In the genomic region with DNA sequence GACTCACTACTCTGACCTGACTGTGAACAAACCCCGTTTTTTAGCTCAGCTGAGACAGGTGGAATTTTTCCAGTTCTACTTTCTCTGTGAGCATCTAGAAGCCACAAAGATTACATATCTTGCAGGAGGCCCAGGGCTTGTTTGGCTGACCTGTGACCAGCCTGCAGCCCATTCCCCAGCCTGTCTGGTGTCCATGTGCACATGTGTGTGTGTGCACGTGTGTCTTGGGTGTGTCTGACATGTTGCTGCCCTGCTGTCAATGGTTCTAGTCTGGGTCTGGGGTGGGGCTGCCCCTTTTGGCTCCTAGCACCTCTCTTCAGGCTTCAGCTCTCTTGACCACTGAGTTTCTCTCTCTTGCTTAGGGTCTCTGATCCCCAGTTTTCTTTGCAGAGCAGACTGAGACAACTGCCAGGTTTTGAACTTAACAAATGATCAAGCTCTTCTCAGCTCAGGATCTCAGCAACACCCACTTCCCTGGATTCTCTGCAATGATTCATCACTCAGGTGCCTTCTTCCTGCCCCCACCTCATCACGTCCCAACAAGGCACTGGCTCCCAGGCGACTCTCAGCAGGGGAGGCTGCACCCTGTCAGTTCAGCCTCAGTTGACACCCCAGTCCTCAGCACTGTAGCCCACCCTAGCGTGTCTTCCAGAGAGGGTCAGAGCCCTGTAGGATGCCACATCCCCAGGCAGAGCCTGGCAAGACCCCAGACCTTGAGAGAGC, we compare ENCODE assay signal across 28 cellular contexts.
DNase-seq lines count a peak whose midpoint lies in the region; ATAC-seq and TF ChIP-seq lines count a peak whose summit lies in the region.
"Had no signal": no experiment of that assay in that cellular context is flagged by ENCODE, and none has a peak within 500 bp of the region (broad histone marks: within the 10 kb centered on the region; RNA-seq: fewer than 3 reads in every experiment).

No MANE protein-coding gene starts in this region.

- CTCF ChIA-PET in HCT116 (lab: Charles Lee) (no interaction called here), Calu3 (lab: Charles Lee) (interaction anchor here (1.1 kb wide), 1 partner anchor 223 kb away, joined by 3 read pairs; no protein-coding TSS in a partner anchor), PC-9 (lab: Charles Lee) (no interaction called here)

- no peak overlapping the region for H3K4me3 ChIP-seq in HCT116 (replicated peaks in 1 of 2; ENCODE audit: low read depth in 1 of 2, low read length in 2 of 2)
- no peak overlapping the region for H3K4me3 ChIP-seq in RWPE2 (ENCODE audit: severe bottlenecking)
- H3K4me3 ChIP-seq in epithelial cell of proximal tubule (ENCODE audit: low read depth, low read length) = no peak overlapping the region
- H3K4me3 ChIP-seq in osteoblast (ENCODE audit: insufficient read depth, low read length) = no peak overlapping the region
- H3K4me3 ChIP-seq in PC-9 = no peak overlapping the region
- H3K4me3 ChIP-seq: gastroesophageal sphincter, SJSA1, testis had no signal

- H3K36me3 Mint-ChIP-seq in Calu3 (ENCODE audit: insufficient read depth, unreplicated experiment) = no peaks in the 10 kb centered on the region
- H3K36me3 Mint-ChIP-seq: activated naive CD8-positive, alpha-beta T cell treated with anti-CD3 and anti-CD28 coated beads for 36 hours; immature natural killer cell; memory B cell had no signal

- POLR2A ChIA-PET in HCT116 (lab: Charles Lee) (interaction anchor here (0.6 kb wide), 1 partner anchor 41 kb away, joined by 3 read pairs; no protein-coding TSS in a partner anchor), PC-9 (lab: Charles Lee; ENCODE audit: unreplicated experiment) (no interaction called here)

- no peaks in the 10 kb centered on the region for H3K9me3 Mint-ChIP-seq in Calu3 (ENCODE audit: low read depth, unreplicated experiment)
- H3K9me3 Mint-ChIP-seq: activated CD4-positive, alpha-beta T cell treated with anti-CD3 and anti-CD28 coated beads, Interleukin-2, amount 10 ng/mL, durations not matched to agents 24 days and 14 days; activated naive CD8-positive, alpha-beta T cell treated with anti-CD3 and anti-CD28 coated beads for 36 hours; central memory CD8-positive, alpha-beta T cell; dendritic cell treated with granulocyte-macrophage colony-stimulating factor and Interleukin-4, amounts not matched to agents 40 ng/mL and 50 ng/mL, for 4 days; memory B cell; stimulated activated naive CD8-positive, alpha-beta T cell treated with anti-CD3 and anti-CD28 coated beads, Interleukin-15, Interleukin-2, amounts not matched to agents 100 ng/mL and 50 ng/mL, for 24 hours had no signal

- H2AFZ ChIP-seq in HCT116 (ENCODE audit: low read depth, low read length, poor library complexity, severe bottlenecking) = no peak overlapping the region
- H2AFZ ChIP-seq in osteoblast (ENCODE audit: low read length) = no peak overlapping the region
- no peak overlapping the region for H2AFZ ChIP-seq in PC-9

- DNase-seq in HCT116 (ENCODE audit: low read depth, low spot score) (no peak), RWPE2 (ENCODE audit: low spot score) (no peak), epithelial cell of proximal tubule (ENCODE audit: low read depth) (peak; percentile 29), osteoblast (ENCODE audit: insufficient read length, low spot score, missing footprints) (peak; percentile 49), Calu3 (no peak), PC-9 (no peak)
- DNase-seq: activated CD4-positive, alpha-beta T cell treated with anti-CD3 and anti-CD28 coated beads, Interleukin-2, amount 10 ng/mL, durations not matched to agents 24 days and 14 days; activated effector memory CD4-positive, alpha-beta T cell treated with Interleukin-2 at 50 U/mL for 16 hours; activated naive CD8-positive, alpha-beta T cell treated with anti-CD3 and anti-CD28 coated beads for 36 hours; activated T-cell treated with anti-CD3 and anti-CD28 coated beads, Interleukin-2, amount 50 U/mL, for 1 hour; aorta; BE2C; H7; immature natural killer cell; NCI-H774; stimulated activated CD8-positive, alpha-beta memory T cell treated with anti-CD3 and anti-CD28 coated beads, Interleukin-4, amount 100 ng/mL, for 48 hours; testis had no signal

- intact Hi-C loops in HCT116 (cut with micrococcal nuclease) (no loop called here), Calu3 (cut with micrococcal nuclease; ENCODE audit: unreplicated experiment) (no loop called here), PC-9 (cut with micrococcal nuclease; ENCODE audit: unreplicated experiment) (no loop called here)

- H3K9me2 ChIP-seq in HCT116 (ENCODE audit: insufficient read depth) (no peaks in the 10 kb centered on the region), PC-9 (ENCODE audit: insufficient read depth) (no peaks in the 10 kb centered on the region)

- H3K4me1 ChIP-seq in HCT116 (ENCODE audit: control insufficient read depth in 1 of 2, insufficient read depth in 2 of 2, low read length in 2 of 2) (peaks cover 5 to 12% of the 10 kb centered on the region in 2 experiments; a peak in 3 of 4 replicates), RWPE2 (ENCODE audit: insufficient read depth, poor library complexity, severe bottlenecking) (peaks cover 3% of the 10 kb centered on the region), osteoblast (ENCODE audit: insufficient read depth, low read length) (no peaks in the 10 kb centered on the region), PC-9 (replicated peaks; ENCODE audit: insufficient read depth) (no peaks in the 10 kb centered on the region)
- H3K4me1 ChIP-seq: BE2C, gastroesophageal sphincter, SJSA1, testis had no signal

- H3F3A ChIP-seq in PC-9 (ENCODE audit: insufficient read depth, low read depth) = no peaks in the 10 kb centered on the region

- H3K4me1 Mint-ChIP-seq in Calu3 (ENCODE audit: low read depth, unreplicated experiment) = no peaks in the 10 kb centered on the region
- H3K4me1 Mint-ChIP-seq: activated CD4-positive, alpha-beta T cell treated with anti-CD3 and anti-CD28 coated beads, Interleukin-2, amount 10 ng/mL, durations not matched to agents 24 days and 14 days; activated naive CD8-positive, alpha-beta T cell treated with anti-CD3 and anti-CD28 coated beads for 36 hours; central memory CD8-positive, alpha-beta T cell; memory B cell had no signal

- RAD21 ChIA-PET in HCT116 (lab: Charles Lee; ENCODE audit: low non-redundant PET in 1 of 2, low total read pairs in 2 of 2, uncharacterized antibody in 2 of 2, unreplicated experiment in 2 of 2) = no interaction called here

- no peaks in the 10 kb centered on the region for H3K79me2 ChIP-seq in HCT116 (ENCODE audit: insufficient read depth, low read length)
- H3K79me2 ChIP-seq in osteoblast (ENCODE audit: insufficient read depth, low read length) = no peaks in the 10 kb centered on the region
- no peaks in the 10 kb centered on the region for H3K79me2 ChIP-seq in PC-9 (ENCODE audit: low read depth)

- H3K4me2 ChIP-seq in HCT116 (ENCODE audit: low read length) (peak overlapping the region; percentile 17; the same call in 1 of the 2 replicates), osteoblast (ENCODE audit: insufficient read depth, low read length) (no peak overlapping the region), PC-9 (no peak overlapping the region)
- H3K4me2 ChIP-seq: KMS-11 had no signal

- no peak overlapping the region for H3K27ac ChIP-seq in HCT116 (ENCODE audit: low read depth, low read length)
- no peak overlapping the region for H3K27ac ChIP-seq in RWPE2 (ENCODE audit: poor library complexity, severe bottlenecking)
- H3K27ac ChIP-seq in osteoblast (ENCODE audit: low read depth, low read length) = no peak overlapping the region
- H3K27ac ChIP-seq in PC-9 = no peak overlapping the region
- H3K27ac ChIP-seq: gastroesophageal sphincter, HL-60, SJSA1, testis had no signal

- TF ChIP-seq CTCF in HCT116 (IDR thresholded peaks at IDR 0.05 in 2 of 3, conservative IDR thresholded peaks at IDR 0.05 in 1 of 3; ENCODE audit: borderline replicate concordance in 1 of 3, insufficient read depth in 1 of 3, low read depth in 2 of 3, low read length in 2 of 3) (no peak), RWPE2 (IDR thresholded peaks at IDR 0.05; ENCODE audit: poor library complexity, severe bottlenecking) (no peak), epithelial cell of proximal tubule (conservative IDR thresholded peaks at IDR 0.05; ENCODE audit: low read depth, low read length) (no peak), osteoblast (IDR thresholded peaks at IDR 0.05; ENCODE audit: extremely low read depth, low read depth, low read length) (no peak), Calu3 (IDR thresholded peaks at IDR 0.05; ENCODE audit: unreplicated experiment) (no peak), PC-9 (conservative IDR thresholded peaks at IDR 0.05) (no peak)

- peaks cover 90% of the 10 kb centered on the region for H3K27me3 Mint-ChIP-seq in Calu3 (ENCODE audit: unreplicated experiment)

- no peak for TF ChIP-seq POLR2A in HCT116 (IDR thresholded peaks at IDR 0.05; ENCODE audit: borderline replicate concordance, extremely low read depth, insufficient read depth, insufficient read length)

- H3K36me3 ChIP-seq in HCT116 (ENCODE audit: control insufficient read depth in 1 of 2, insufficient read depth in 2 of 2, low read length in 2 of 2) (no peaks in the 10 kb centered on the region), RWPE2 (ENCODE audit: low read depth) (no peaks in the 10 kb centered on the region), osteoblast (ENCODE audit: insufficient read depth, low read length) (no peaks in the 10 kb centered on the region), PC-9 (ENCODE audit: low read depth) (no peaks in the 10 kb centered on the region)
- H3K36me3 ChIP-seq: BE2C, gastroesophageal sphincter, SJSA1 had no signal

- H4K20me1 ChIP-seq in HCT116 (ENCODE audit: insufficient read depth) = no peaks in the 10 kb centered on the region
- no peaks in the 10 kb centered on the region for H4K20me1 ChIP-seq in osteoblast (ENCODE audit: insufficient read depth, low read length)
- H4K20me1 ChIP-seq in PC-9 (ENCODE audit: insufficient read depth) = no peaks in the 10 kb centered on the region

- no peak for ATAC-seq in HCT116
- ATAC-seq in RWPE2 (ENCODE audit: low read depth) = peak; percentile 84
- no peak for ATAC-seq in HG03457 (IDR thresholded peaks at IDR 0.05; ENCODE audit: unreplicated experiment)
- ATAC-seq: gastroesophageal sphincter, left lobe of liver, sciatic nerve had no signal

- no peak overlapping the region for H3K9ac ChIP-seq in HCT116 (ENCODE audit: low read length)
- H3K9ac ChIP-seq: KMS-11 had no signal

- no peak for TF ChIP-seq RAD21 in HCT116 (IDR thresholded peaks at IDR 0.05; ENCODE audit: low read depth)

- H3K27me3 ChIP-seq in HCT116 (ENCODE audit: insufficient read depth, low read length) (peaks cover 34% of the 10 kb centered on the region; the same call in 1 of the 2 replicates), RWPE2 (ENCODE audit: insufficient read depth, poor library complexity, severe bottlenecking) (no peaks in the 10 kb centered on the region), osteoblast (ENCODE audit: insufficient read depth, low read length) (peaks cover 16% of the 10 kb centered on the region), PC-9 (ENCODE audit: insufficient read depth, low read depth) (peaks cover 3% of the 10 kb centered on the region; the same call in 1 of the 2 replicates)
- H3K27me3 ChIP-seq: BE2C, SJSA1, testis had no signal

- H3K9me3 ChIP-seq in HCT116 (ENCODE audit: control insufficient read depth in 1 of 2, insufficient read depth in 1 of 2, low read depth in 1 of 2, low read length in 2 of 2) (0 out of 4 replicates have a peak, but pooled peaks cover 0 to 3% of the 10 kb centered on the region in 2 experiments), RWPE2 (ENCODE audit: severe bottlenecking) (no peaks in the 10 kb centered on the region), osteoblast (ENCODE audit: low read depth, low read length) (no peaks in the 10 kb centered on the region), PC-9 (ENCODE audit: insufficient read depth, low read depth) (no peaks in the 10 kb centered on the region)
- H3K9me3 ChIP-seq: BE2C, SJSA1, testis had no signal

- no peak overlapping the region for H3K27ac Mint-ChIP-seq in Calu3 (ENCODE audit: unreplicated experiment)
- H3K27ac Mint-ChIP-seq: activated CD4-positive, alpha-beta T cell treated with anti-CD3 and anti-CD28 coated beads, Interleukin-2, amount 10 ng/mL, durations not matched to agents 24 days and 14 days; activated naive CD8-positive, alpha-beta T cell treated with anti-CD3 and anti-CD28 coated beads for 36 hours; dendritic cell treated with granulocyte-macrophage colony-stimulating factor and Interleukin-4, amounts not matched to agents 40 ng/mL and 50 ng/mL, for 4 days; immature natural killer cell; memory B cell; stimulated activated naive CD8-positive, alpha-beta T cell treated with anti-CD3 and anti-CD28 coated beads, Interleukin-15, Interleukin-2, amounts not matched to agents 100 ng/mL and 50 ng/mL, for 24 hours had no signal

- BruUV-seq in HCT116 (replicated peaks; lab: Mats Ljungman, UMichigan) (no TSS peak), Calu3 (replicated peaks; lab: Mats Ljungman, UMichigan) (no TSS peak), PC-9 (replicated peaks; lab: Mats Ljungman, UMichigan) (no TSS peak)

- no peak overlapping the region for H3K4me3 Mint-ChIP-seq in Calu3 (ENCODE audit: low read depth, unreplicated experiment)
- H3K4me3 Mint-ChIP-seq: activated CD4-positive, alpha-beta T cell treated with anti-CD3 and anti-CD28 coated beads, Interleukin-2, amount 10 ng/mL, durations not matched to agents 24 days and 14 days; activated naive CD8-positive, alpha-beta T cell treated with anti-CD3 and anti-CD28 coated beads for 36 hours; central memory CD8-positive, alpha-beta T cell; dendritic cell treated with granulocyte-macrophage colony-stimulating factor and Interleukin-4, amounts not matched to agents 40 ng/mL and 50 ng/mL, for 4 days; memory B cell; stimulated activated naive CD8-positive, alpha-beta T cell treated with anti-CD3 and anti-CD28 coated beads, Interleukin-15, Interleukin-2, amounts not matched to agents 100 ng/mL and 50 ng/mL, for 24 hours had no signal

Comparison
In these comparisons a context has a peak if more than half of its experiments do, and no peak if none do; other contexts are left out.
1. DNase-seq: peak in epithelial cell of proximal tubule (single experiment) and osteoblast (single experiment); none in HCT116 (single experiment), RWPE2 (single experiment), Calu3 (single experiment) and PC-9 (0 of 2).